ENCODE assay signal across 19 cellular contexts in the genomic region with DNA sequence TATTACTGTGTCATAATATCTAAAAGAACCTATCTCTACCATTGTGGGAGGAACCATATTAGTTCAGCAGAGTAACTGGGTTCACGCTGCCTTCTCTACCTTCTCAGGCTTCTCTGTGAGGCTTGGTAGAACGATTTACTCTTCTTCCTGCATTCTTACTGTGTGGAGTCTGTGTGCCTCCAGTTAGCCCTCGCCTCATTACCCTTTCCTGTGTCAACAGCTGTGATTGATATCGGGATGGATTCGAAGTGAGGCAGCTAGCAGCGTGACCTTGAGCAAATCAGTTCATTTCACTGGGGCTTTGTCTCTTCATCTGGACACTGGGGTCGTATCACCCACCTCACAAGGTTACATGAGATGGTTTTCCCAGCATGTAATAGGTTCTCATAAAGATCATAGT. TPM values are rescaled to one million over a fixed set of nuclear protein-coding genes. Genes with fewer than 3 reads are reported as not detected.
DNase-seq lines count a peak whose midpoint lies in the region; ATAC-seq and TF ChIP-seq lines count a peak whose summit lies in the region.
"Had no signal": no experiment of that assay in that cellular context is flagged by ENCODE, and none has a peak within 500 bp of the region (broad histone marks: within the 10 kb centered on the region; RNA-seq: fewer than 3 reads in every experiment).

No MANE protein-coding gene starts in this region.

- intact Hi-C loops in MCF 10A (cut with micrococcal nuclease) (no loop called here), breast epithelium (cut with DNase I; ENCODE audit: low total_unique reads) (no loop called here), prostate gland (cut with DNase I) (no loop called here)

- H3K27ac ChIP-seq in breast epithelium (no peak overlapping the region), neutrophil (peak overlapping the region; percentile 76), prostate gland (no peak overlapping the region)
- H3K27ac ChIP-seq: 22Rv1, A549, C4-2B, GM23248 had no signal

- TF ChIP-seq POLR2A in breast epithelium (IDR thresholded peaks at IDR 0.05) = no peak
- TF ChIP-seq POLR2A in prostate gland (IDR thresholded peaks at IDR 0.05) = no peak

- POLR2A ChIA-PET in MCF 10A (lab: Yijun Ruan, JAX) = interaction anchor here (0.7 to 1.6 kb wide), 2 partner anchors 10 to 53 kb away, joined by 3 to 10 read pairs; no protein-coding TSS in a partner anchor

- WGBS in prostate gland = 29% methylated on average over 7 of the region's 7 CpGs

- no peaks in the 10 kb centered on the region for H3K9me3 Mint-ChIP-seq in MCF 10A (ENCODE audit: unreplicated experiment)
- H3K9me3 Mint-ChIP-seq: CD4-positive, alpha-beta T cell had no signal

- no peaks in the 10 kb centered on the region for H3K9me3 ChIP-seq in breast epithelium
- no peaks in the 10 kb centered on the region for H3K9me3 ChIP-seq in neutrophil
- H3K9me3 ChIP-seq in prostate gland = no peaks in the 10 kb centered on the region
- H3K9me3 ChIP-seq: A549, Caco-2, HAP-1 had no signal

- no peaks in the 10 kb centered on the region for H3K27me3 Mint-ChIP-seq in MCF 10A (ENCODE audit: insufficient read depth, unreplicated experiment)
- H3K27me3 Mint-ChIP-seq: CD4-positive, alpha-beta T cell had no signal

- ATAC-seq in GM18858 (IDR thresholded peaks at IDR 0.05; ENCODE audit: unreplicated experiment) = no peak
- ATAC-seq: A549 had no signal

- CTCF ChIA-PET in MCF 10A (lab: Yijun Ruan, JAX) = no interaction called here

- H3K27me3 ChIP-seq in breast epithelium (no peaks in the 10 kb centered on the region), neutrophil (no peaks in the 10 kb centered on the region), prostate gland (replicated peaks; ENCODE audit: insufficient read depth) (no peaks in the 10 kb centered on the region)

- TF ChIP-seq CTCF in MCF 10A (IDR thresholded peaks at IDR 0.05; ENCODE audit: unreplicated experiment) (no peak), breast epithelium (IDR thresholded peaks at IDR 0.05) (no peak), neutrophil (IDR thresholded peaks at IDR 0.05) (no peak), prostate gland (IDR thresholded peaks at IDR 0.05) (no peak)

- H3K4me3 Mint-ChIP-seq in MCF 10A (ENCODE audit: unreplicated experiment) = no peak overlapping the region
- H3K4me3 Mint-ChIP-seq: CD4-positive, alpha-beta T cell had no signal

- no peaks in the 10 kb centered on the region for H3K4me1 ChIP-seq in breast epithelium
- H3K4me1 ChIP-seq in neutrophil (ENCODE audit: control insufficient read depth in 1 of 2, insufficient read depth in 1 of 2, low read depth in 1 of 2, low read length in 1 of 2) = peaks cover 78 to 90% of the 10 kb centered on the region in 2 experiments
- no peaks in the 10 kb centered on the region for H3K4me1 ChIP-seq in prostate gland (replicated peaks)
- H3K4me1 ChIP-seq: A549, Caco-2 had no signal

- no peaks in the 10 kb centered on the region for H3K36me3 ChIP-seq in breast epithelium
- no peaks in the 10 kb centered on the region for H3K36me3 ChIP-seq in neutrophil
- no peaks in the 10 kb centered on the region for H3K36me3 ChIP-seq in prostate gland
- H3K36me3 ChIP-seq: HAP-1 had no signal

- DNase-seq in MCF 10A (ENCODE audit: unreplicated experiment) (no peak), breast epithelium (ENCODE audit: low spot score in 2 of 2) (no peak), glomerular visceral epithelial cell (ENCODE audit: extremely low spot score) (peak; percentile 25), prostate gland (ENCODE audit: low spot score) (no peak), SIG-M5 treated with dmso at 0.1 percent for 504 hours (lab: John Stamatoyannopoulos, UW; ENCODE audit: unreplicated experiment) (no peak), superior temporal gyrus (ENCODE audit: extremely low spot score) (no peak)
- DNase-seq: AML-193; Caco-2; CD4-positive, alpha-beta T cell; DMS153; DMS79; GF-D8; GM23248 had no signal

- no peaks in the 10 kb centered on the region for H3K36me3 Mint-ChIP-seq in MCF 10A (ENCODE audit: insufficient read depth, unreplicated experiment)

- H3K27ac Mint-ChIP-seq in MCF 10A (ENCODE audit: low read depth, unreplicated experiment) = peak overlapping the region; percentile 62
- H3K27ac Mint-ChIP-seq: CD4-positive, alpha-beta T cell had no signal

- H3K4me3 ChIP-seq in breast epithelium (no peak overlapping the region), neutrophil (ENCODE audit: low read depth in 1 of 2, low read length in 1 of 2) (no peak overlapping the region), prostate gland (no peak overlapping the region)
- H3K4me3 ChIP-seq: A549, GM23248, HAP-1 had no signal

- BruUV-seq in MCF 10A (replicated peaks; lab: Mats Ljungman, UMichigan) = no TSS peak

- no peaks in the 10 kb centered on the region for H3K4me1 Mint-ChIP-seq in MCF 10A (ENCODE audit: insufficient read depth, unreplicated experiment)

RNA-seq across cellular contexts. Expression of gene VRK1, which starts 4.6 kb away (rescaled TPM):
- total RNA-seq in MCF 10A (2022) (14.7 and 17.7 TPM in 2 replicates), breast epithelium (10 to 100 TPM; 13.1 to 19.9 (median 16.7) TPM), prostate gland (10 to 100 TPM; 11.4 to 20.3 TPM)
